ENCODE assay signal across 1 cellular context in the genomic region with DNA sequence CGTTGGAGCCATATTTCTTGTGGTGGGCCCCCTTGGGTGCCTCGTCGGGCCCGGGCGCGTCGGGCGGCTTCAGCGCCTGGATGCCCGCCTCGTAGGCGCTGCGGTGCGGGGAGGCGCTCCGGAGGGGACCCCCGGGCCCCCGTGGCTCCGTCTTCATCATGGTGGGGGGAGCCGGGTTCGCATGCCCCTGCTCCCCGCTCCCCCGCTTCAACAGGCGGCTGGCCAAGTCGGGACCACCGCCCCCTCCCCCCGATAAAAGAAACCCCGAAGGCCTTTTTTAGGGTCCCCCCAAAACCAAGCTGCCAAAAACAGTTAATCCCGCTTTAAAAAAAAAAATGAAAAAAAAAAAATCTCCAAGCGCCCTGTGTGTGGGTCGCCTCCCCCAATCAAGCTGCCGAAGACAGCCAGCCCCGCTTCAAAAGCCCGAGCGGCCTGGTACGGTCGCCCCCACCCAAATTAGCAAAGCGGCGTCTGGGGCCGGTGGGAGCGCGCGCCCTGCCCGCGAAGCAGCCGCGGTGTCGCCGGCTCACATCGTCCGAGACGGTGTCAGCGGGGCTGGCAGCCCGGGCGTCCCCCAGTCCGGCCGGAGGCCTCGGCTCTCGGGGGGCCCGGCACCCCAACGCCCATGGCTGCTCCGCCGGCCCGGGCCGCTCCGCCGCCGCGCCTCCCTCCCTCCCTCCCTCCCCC.
A peak's percentile ranks its signal among the peaks of the same experiment; 100 is the strongest.
TF ChIP-seq lines count a peak whose summit lies in the region.

A gene with protein sequence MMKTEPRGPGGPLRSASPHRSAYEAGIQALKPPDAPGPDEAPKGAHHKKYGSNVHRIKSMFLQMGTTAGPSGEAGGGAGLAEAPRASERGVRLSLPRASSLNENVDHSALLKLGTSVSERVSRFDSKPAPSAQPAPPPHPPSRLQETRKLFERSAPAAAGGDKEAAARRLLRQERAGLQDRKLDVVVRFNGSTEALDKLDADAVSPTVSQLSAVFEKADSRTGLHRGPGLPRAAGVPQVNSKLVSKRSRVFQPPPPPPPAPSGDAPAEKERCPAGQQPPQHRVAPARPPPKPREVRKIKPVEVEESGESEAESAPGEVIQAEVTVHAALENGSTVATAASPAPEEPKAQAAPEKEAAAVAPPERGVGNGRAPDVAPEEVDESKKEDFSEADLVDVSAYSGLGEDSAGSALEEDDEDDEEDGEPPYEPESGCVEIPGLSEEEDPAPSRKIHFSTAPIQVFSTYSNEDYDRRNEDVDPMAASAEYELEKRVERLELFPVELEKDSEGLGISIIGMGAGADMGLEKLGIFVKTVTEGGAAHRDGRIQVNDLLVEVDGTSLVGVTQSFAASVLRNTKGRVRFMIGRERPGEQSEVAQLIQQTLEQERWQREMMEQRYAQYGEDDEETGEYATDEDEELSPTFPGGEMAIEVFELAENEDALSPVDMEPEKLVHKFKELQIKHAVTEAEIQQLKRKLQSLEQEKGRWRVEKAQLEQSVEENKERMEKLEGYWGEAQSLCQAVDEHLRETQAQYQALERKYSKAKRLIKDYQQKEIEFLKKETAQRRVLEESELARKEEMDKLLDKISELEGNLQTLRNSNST (minus strand): TSS at position 324 of the 687 bp plus-strand sequence. CDS start 164 bp downstream, at position 160.

TF ChIP-seq in HepG2, 621 proteins besides CTCF, POLR2A, EP300 and RAD21 (continued from another document):
- TF ChIP-seq KAT2B (IDR thresholded peaks at IDR 0.05; ENCODE audit: borderline replicate concordance, low read depth, low read length) = no peak
- TF ChIP-seq, protein P1, sequence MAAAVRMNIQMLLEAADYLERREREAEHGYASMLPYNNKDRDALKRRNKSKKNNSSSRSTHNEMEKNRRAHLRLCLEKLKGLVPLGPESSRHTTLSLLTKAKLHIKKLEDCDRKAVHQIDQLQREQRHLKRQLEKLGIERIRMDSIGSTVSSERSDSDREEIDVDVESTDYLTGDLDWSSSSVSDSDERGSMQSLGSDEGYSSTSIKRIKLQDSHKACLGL (CRISPR knock-in tag; IDR thresholded peaks at IDR 0.05) = 0 out of 2 replicates have a peak, but pooled peaks have one; percentile 35
- TF ChIP-seq ZBTB3 (CRISPR knock-in tag; IDR thresholded peaks at IDR 0.05; ENCODE audit: borderline replicate concordance, low read depth) = no peak
- TF ChIP-seq, protein P2, sequence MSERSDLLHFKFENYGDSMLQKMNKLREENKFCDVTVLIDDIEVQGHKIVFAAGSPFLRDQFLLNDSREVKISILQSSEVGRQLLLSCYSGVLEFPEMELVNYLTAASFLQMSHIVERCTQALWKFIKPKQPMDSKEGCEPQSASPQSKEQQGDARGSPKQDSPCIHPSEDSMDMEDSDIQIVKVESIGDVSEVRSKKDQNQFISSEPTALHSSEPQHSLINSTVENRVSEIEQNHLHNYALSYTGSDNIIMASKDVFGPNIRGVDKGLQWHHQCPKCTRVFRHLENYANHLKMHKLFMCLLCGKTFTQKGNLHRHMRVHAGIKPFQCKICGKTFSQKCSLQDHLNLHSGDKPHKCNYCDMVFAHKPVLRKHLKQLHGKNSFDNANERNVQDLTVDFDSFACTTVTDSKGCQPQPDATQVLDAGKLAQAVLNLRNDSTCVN (CRISPR knock-in tag; IDR thresholded peaks at IDR 0.05; ENCODE audit: borderline replicate concordance) = no peak
- TF ChIP-seq ZFY (CRISPR knock-in tag; IDR thresholded peaks at IDR 0.05) = peak; percentile 49; the same call in 1 of the 2 replicates
- peak; percentile 48 for TF ChIP-seq YEATS4 (CRISPR knock-in tag; IDR thresholded peaks at IDR 0.05; ENCODE audit: borderline replicate concordance)
- TF ChIP-seq PHF20 (CRISPR knock-in tag; IDR thresholded peaks at IDR 0.05) = no peak
- TF ChIP-seq, protein P3, sequence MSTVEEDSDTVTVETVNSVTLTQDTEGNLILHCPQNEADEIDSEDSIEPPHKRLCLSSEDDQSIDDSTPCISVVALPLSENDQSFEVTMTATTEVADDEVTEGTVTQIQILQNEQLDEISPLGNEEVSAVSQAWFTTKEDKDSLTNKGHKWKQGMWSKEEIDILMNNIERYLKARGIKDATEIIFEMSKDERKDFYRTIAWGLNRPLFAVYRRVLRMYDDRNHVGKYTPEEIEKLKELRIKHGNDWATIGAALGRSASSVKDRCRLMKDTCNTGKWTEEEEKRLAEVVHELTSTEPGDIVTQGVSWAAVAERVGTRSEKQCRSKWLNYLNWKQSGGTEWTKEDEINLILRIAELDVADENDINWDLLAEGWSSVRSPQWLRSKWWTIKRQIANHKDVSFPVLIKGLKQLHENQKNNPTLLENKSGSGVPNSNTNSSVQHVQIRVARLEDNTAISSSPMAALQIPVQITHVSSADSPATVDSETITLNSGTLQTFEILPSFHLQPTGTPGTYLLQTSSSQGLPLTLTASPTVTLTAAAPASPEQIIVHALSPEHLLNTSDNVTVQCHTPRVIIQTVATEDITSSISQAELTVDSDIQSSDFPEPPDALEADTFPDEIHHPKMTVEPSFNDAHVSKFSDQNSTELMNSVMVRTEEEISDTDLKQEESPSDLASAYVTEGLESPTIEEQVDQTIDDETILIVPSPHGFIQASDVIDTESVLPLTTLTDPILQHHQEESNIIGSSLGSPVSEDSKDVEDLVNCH (CRISPR knock-in tag; IDR thresholded peaks at IDR 0.05) = no peak
- 0 out of 2 replicates have a peak, but pooled peaks have one; percentile 16 for TF ChIP-seq HOXA5 (CRISPR knock-in tag; IDR thresholded peaks at IDR 0.05)
- TF ChIP-seq, protein P4, sequence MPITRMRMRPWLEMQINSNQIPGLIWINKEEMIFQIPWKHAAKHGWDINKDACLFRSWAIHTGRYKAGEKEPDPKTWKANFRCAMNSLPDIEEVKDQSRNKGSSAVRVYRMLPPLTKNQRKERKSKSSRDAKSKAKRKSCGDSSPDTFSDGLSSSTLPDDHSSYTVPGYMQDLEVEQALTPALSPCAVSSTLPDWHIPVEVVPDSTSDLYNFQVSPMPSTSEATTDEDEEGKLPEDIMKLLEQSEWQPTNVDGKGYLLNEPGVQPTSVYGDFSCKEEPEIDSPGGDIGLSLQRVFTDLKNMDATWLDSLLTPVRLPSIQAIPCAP (CRISPR knock-in tag; IDR thresholded peaks at IDR 0.05; ENCODE audit: low read depth) = no peak
- TF ChIP-seq ETV6 (CRISPR knock-in tag; conservative IDR thresholded peaks at IDR 0.05) = no peak
- no peak for TF ChIP-seq RFXAP (CRISPR knock-in tag; IDR thresholded peaks at IDR 0.05; ENCODE audit: borderline replicate concordance)
- no peak for TF ChIP-seq NCOR1 (IDR thresholded peaks at IDR 0.05; ENCODE audit: borderline replicate concordance, low read length)
- TF ChIP-seq, protein P5, sequence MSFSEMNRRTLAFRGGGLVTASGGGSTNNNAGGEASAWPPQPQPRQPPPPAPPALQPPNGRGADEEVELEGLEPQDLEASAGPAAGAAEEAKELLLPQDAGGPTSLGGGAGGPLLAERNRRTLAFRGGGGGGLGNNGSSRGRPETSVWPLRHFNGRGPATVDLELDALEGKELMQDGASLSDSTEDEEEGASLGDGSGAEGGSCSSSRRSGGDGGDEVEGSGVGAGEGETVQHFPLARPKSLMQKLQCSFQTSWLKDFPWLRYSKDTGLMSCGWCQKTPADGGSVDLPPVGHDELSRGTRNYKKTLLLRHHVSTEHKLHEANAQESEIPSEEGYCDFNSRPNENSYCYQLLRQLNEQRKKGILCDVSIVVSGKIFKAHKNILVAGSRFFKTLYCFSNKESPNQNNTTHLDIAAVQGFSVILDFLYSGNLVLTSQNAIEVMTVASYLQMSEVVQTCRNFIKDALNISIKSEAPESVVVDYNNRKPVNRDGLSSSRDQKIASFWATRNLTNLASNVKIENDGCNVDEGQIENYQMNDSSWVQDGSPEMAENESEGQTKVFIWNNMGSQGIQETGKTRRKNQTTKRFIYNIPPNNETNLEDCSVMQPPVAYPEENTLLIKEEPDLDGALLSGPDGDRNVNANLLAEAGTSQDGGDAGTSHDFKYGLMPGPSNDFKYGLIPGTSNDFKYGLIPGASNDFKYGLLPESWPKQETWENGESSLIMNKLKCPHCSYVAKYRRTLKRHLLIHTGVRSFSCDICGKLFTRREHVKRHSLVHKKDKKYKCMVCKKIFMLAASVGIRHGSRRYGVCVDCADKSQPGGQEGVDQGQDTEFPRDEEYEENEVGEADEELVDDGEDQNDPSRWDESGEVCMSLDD (CRISPR knock-in tag; IDR thresholded peaks at IDR 0.05; ENCODE audit: borderline replicate concordance) = peak; percentile 83
- peak; percentile 52; the same call in 1 of the 2 replicates for TF ChIP-seq MTA1 (CRISPR knock-in tag; IDR thresholded peaks at IDR 0.05; ENCODE audit: borderline replicate concordance)
- no peak for TF ChIP-seq ZNF768 (CRISPR knock-in tag; IDR thresholded peaks at IDR 0.05)
- no peak for TF ChIP-seq ZNF431 (CRISPR knock-in tag; IDR thresholded peaks at IDR 0.05; ENCODE audit: borderline replicate concordance, low read depth)
- no peak for TF ChIP-seq TMF1 (CRISPR knock-in tag; IDR thresholded peaks at IDR 0.05; ENCODE audit: low read depth)
- no peak for TF ChIP-seq ZNF746 (CRISPR knock-in tag; IDR thresholded peaks at IDR 0.05)
- TF ChIP-seq, protein P6, sequence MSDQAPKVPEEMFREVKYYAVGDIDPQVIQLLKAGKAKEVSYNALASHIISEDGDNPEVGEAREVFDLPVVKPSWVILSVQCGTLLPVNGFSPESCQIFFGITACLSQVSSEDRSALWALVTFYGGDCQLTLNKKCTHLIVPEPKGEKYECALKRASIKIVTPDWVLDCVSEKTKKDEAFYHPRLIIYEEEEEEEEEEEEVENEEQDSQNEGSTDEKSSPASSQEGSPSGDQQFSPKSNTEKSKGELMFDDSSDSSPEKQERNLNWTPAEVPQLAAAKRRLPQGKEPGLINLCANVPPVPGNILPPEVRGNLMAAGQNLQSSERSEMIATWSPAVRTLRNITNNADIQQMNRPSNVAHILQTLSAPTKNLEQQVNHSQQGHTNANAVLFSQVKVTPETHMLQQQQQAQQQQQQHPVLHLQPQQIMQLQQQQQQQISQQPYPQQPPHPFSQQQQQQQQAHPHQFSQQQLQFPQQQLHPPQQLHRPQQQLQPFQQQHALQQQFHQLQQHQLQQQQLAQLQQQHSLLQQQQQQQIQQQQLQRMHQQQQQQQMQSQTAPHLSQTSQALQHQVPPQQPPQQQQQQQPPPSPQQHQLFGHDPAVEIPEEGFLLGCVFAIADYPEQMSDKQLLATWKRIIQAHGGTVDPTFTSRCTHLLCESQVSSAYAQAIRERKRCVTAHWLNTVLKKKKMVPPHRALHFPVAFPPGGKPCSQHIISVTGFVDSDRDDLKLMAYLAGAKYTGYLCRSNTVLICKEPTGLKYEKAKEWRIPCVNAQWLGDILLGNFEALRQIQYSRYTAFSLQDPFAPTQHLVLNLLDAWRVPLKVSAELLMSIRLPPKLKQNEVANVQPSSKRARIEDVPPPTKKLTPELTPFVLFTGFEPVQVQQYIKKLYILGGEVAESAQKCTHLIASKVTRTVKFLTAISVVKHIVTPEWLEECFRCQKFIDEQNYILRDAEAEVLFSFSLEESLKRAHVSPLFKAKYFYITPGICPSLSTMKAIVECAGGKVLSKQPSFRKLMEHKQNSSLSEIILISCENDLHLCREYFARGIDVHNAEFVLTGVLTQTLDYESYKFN (CRISPR knock-in tag; conservative IDR thresholded peaks at IDR 0.05) = no peak
- TF ChIP-seq PHF21A (CRISPR knock-in tag; IDR thresholded peaks at IDR 0.05) = 0 out of 2 replicates have a peak, but pooled peaks have one; percentile 2
- no peak for TF ChIP-seq NR2F1 (CRISPR knock-in tag; IDR thresholded peaks at IDR 0.05)
- TF ChIP-seq ZNF225 (CRISPR knock-in tag; IDR thresholded peaks at IDR 0.05) = no peak
- no peak for TF ChIP-seq ZSCAN9 (CRISPR knock-in tag; IDR thresholded peaks at IDR 0.05; ENCODE audit: borderline replicate concordance)
- TF ChIP-seq ZNF367 (CRISPR knock-in tag; IDR thresholded peaks at IDR 0.05; ENCODE audit: borderline replicate concordance) = no peak
- TF ChIP-seq RORA (CRISPR knock-in tag; IDR thresholded peaks at IDR 0.05) = no peak
- no peak for TF ChIP-seq ZNF441 (CRISPR knock-in tag; IDR thresholded peaks at IDR 0.05; ENCODE audit: borderline replicate concordance)
- no peak for TF ChIP-seq ZNF709 (CRISPR knock-in tag; IDR thresholded peaks at IDR 0.05)
- no peak for TF ChIP-seq KLF6 (CRISPR knock-in tag; IDR thresholded peaks at IDR 0.05)
- TF ChIP-seq SIN3A (IDR thresholded peaks at IDR 0.05; ENCODE audit: borderline replicate concordance, low read depth, low read length) = no peak
- TF ChIP-seq KLF15 (CRISPR knock-in tag; IDR thresholded peaks at IDR 0.05; ENCODE audit: borderline replicate concordance) = no peak
TF ChIP-seq in HepG2: peak in this region for 37.
